In genomic region chr21:31548688-31549087, GRCh38 we compare ENCODE assay signal across 23 cellular contexts.
"Had no signal": no experiment of that assay in that cellular context is flagged by ENCODE, and none has a peak within 500 bp of the region (broad histone marks: within the 10 kb centered on the region; RNA-seq: fewer than 3 reads in every experiment).

No MANE protein-coding gene starts in this region.

- ATAC-seq: activated CD8-positive, alpha-beta T cell treated with anti-CD3 and anti-CD28 coated beads for 36 hours; foreskin keratinocyte; left ventricle myocardium superior; natural killer cell treated with Interleukin-12 subunit alpha and Interleukin-12 subunit beta and Interleukin-15 and Interleukin-18, amount 100 ng/mL, for 72 hours; psoas muscle; sciatic nerve; T-helper 17 cell had no signal

- H3K4me3 Mint-ChIP-seq: activated B cell treated with CpG ODN at 0.5 μM for 24 hours; activated CD8-positive, alpha-beta T cell treated with anti-CD3 and anti-CD28 coated beads for 36 hours; activated naive CD8-positive, alpha-beta T cell; brain; memory B cell; natural killer cell treated with Interleukin-12 subunit alpha and Interleukin-12 subunit beta and Interleukin-15 and Interleukin-18, amount 100 ng/mL, for 72 hours; T-helper 17 cell had no signal

- H3K36me3 Mint-ChIP-seq: memory B cell; natural killer cell treated with Interleukin-12 subunit alpha and Interleukin-12 subunit beta and Interleukin-15 and Interleukin-18, amount 100 ng/mL, for 72 hours had no signal

- H3K4me1 Mint-ChIP-seq: activated B cell treated with CpG ODN at 0.5 μM for 24 hours, memory B cell, T-helper 17 cell had no signal

- H3K27ac ChIP-seq: foreskin keratinocyte, psoas muscle, spleen, uterus had no signal

- H3K4me3 ChIP-seq: psoas muscle, spleen, uterus had no signal

- H3K36me3 ChIP-seq: spleen, uterus had no signal

- H3K27me3 ChIP-seq: foreskin keratinocyte, uterus had no signal

- DNase-seq: activated B cell treated with CpG ODN at 0.5 μM for 24 hours; activated CD4-positive, alpha-beta T cell treated with anti-CD3 and anti-CD28 coated beads for 48 hours; activated CD8-positive, alpha-beta T cell treated with anti-CD3 and anti-CD28 coated beads for 36 hours; activated gamma-delta T cell; activated T-cell treated with anti-CD3 and anti-CD28 coated beads, Interleukin-2, amount 50 U/mL, for 48 hours; amniotic stem cell; cerebellar nuclear complex; effector memory CD4-positive, alpha-beta T cell; foreskin keratinocyte; glutamatergic neuron; hypothalamus; kidney glomerular epithelial cell; left ventricle myocardium superior; occipital lobe; psoas muscle; spleen; T-helper 17 cell; uterus had no signal

- H3K27me3 Mint-ChIP-seq: activated naive CD8-positive, alpha-beta T cell; T-helper 17 cell had no signal

- H3K4me1 ChIP-seq: foreskin keratinocyte, psoas muscle, spleen, uterus had no signal

- H3K27ac Mint-ChIP-seq: activated B cell treated with CpG ODN at 0.5 μM for 24 hours; activated CD8-positive, alpha-beta T cell treated with anti-CD3 and anti-CD28 coated beads for 36 hours; activated naive CD8-positive, alpha-beta T cell; brain; memory B cell; natural killer cell treated with Interleukin-12 subunit alpha and Interleukin-12 subunit beta and Interleukin-15 and Interleukin-18, amount 100 ng/mL, for 72 hours; T-helper 17 cell had no signal

- H3K9me3 ChIP-seq: psoas muscle, spleen, uterus had no signal

- H3K9me3 Mint-ChIP-seq: activated B cell treated with CpG ODN at 0.5 μM for 24 hours; activated CD8-positive, alpha-beta T cell treated with anti-CD3 and anti-CD28 coated beads for 36 hours; memory B cell; natural killer cell treated with Interleukin-12 subunit alpha and Interleukin-12 subunit beta and Interleukin-15 and Interleukin-18, amount 100 ng/mL, for 72 hours had no signal
